ENCODE assay signal across 19 cellular contexts in the genomic region with DNA sequence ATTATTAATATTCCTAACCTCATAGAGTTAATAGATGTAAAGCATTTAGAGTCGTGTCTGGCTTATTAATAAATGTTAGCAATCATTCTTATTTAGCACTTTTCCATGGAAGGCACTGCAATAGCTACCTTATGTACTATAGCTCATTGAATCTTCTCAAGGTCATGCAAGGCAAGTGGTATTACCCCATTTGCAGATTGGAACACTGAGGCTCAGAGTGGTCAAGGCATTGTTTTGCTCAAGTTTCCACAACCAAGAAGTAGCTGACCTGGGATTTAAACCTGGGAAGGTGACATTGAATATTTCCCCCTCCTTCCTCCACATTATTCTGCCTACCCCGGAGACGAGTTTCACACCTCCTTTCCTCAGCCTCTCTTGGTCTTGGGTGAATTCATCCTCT. TPM values are rescaled to one million over a fixed set of nuclear protein-coding genes. Genes with fewer than 3 reads are reported as not detected.
A peak's percentile ranks its signal among the peaks of the same experiment; 100 is the strongest.
DNase-seq lines count a peak whose midpoint lies in the region; ATAC-seq and TF ChIP-seq lines count a peak whose summit lies in the region.
"Had no signal": no experiment of that assay in that cellular context is flagged by ENCODE, and none has a peak within 500 bp of the region (broad histone marks: within the 10 kb centered on the region; RNA-seq: fewer than 3 reads in every experiment).

No MANE protein-coding gene starts in this region.

- H3K9me3 Mint-ChIP-seq in dendritic cell treated with granulocyte-macrophage colony-stimulating factor and Interleukin-4, amounts not matched to agents 40 ng/mL and 50 ng/mL, for 4 days, result no peaks in the 10 kb centered on the region
- no peaks in the 10 kb centered on the region for H3K9me3 Mint-ChIP-seq in activated CD4-positive, alpha-beta T cell treated with anti-CD3 and anti-CD28 coated beads, Interleukin-2, amount 10 ng/mL, durations not matched to agents 7 days and 5 days
- H3K9me3 Mint-ChIP-seq: IgD-negative memory B cell had no signal

- H3K4me2 ChIP-seq in Karpas-422 (ENCODE audit: low read depth, low read length, poor library complexity, severe bottlenecking), result peak overlapping the region; percentile 58

- H3K4me3 ChIP-seq in Karpas-422 (ENCODE audit: low read length) (no peak overlapping the region), mononuclear cell (ENCODE audit: low read length) (peak overlapping the region; percentile 32), transverse colon (no peak overlapping the region)

- H3K4me1 Mint-ChIP-seq in dendritic cell treated with granulocyte-macrophage colony-stimulating factor and Interleukin-4, amounts not matched to agents 40 ng/mL and 50 ng/mL, for 4 days (ENCODE audit: low read depth), result peaks cover 77% of the 10 kb centered on the region
- no peaks in the 10 kb centered on the region for H3K4me1 Mint-ChIP-seq in activated CD4-positive, alpha-beta T cell treated with anti-CD3 and anti-CD28 coated beads, Interleukin-2, amount 10 ng/mL, durations not matched to agents 7 days and 5 days

- in situ Hi-C loops in transverse colon (cut with MboI; ENCODE audit: low pct_ligation_motif_present in 1 of 4, low pct_unique_long_range_greater_than_20kb in 1 of 4, low sequenced_read_pairs in 3 of 4), result no loop called here

- H3K27ac ChIP-seq in Karpas-422 (ENCODE audit: low read length) (peak overlapping the region; percentile 60; the same call in 1 of the 2 replicates), transverse colon (peak overlapping the region in 3 of 4 donors; percentile 3 to 28 (median 6))
- H3K27ac ChIP-seq: C4-2B had no signal

- H3K36me3 ChIP-seq in Karpas-422 (ENCODE audit: insufficient read depth, low read length) (no peaks in the 10 kb centered on the region), transverse colon (no peaks in the 10 kb centered on the region)

- DNase-seq in Karpas-422 (no peak), transverse colon (no peak), occipital lobe (lab: John Stamatoyannopoulos, UW) (no peak), AG20443 (ENCODE audit: low spot score) (no peak)
- no peak for DNase-seq in activated CD4-positive, alpha-beta T cell treated with anti-CD3 and anti-CD28 coated beads, Interleukin-2, amount 10 ng/mL, durations not matched to agents 7 days and 5 days
- DNase-seq: COR-L47; DMS53; H7; NCI-H1436 treated with DMSO at 0.1 percent for 48 hours; NCI-H2081; NCI-H2227 treated with DMSO at 0.1 percent for 48 hours; NCI-H69; NK-92 treated with Interleukin-12 subunit alpha and Interleukin-12 subunit beta, amount 100 ng/mL, for 24 hours; PC-3 had no signal

- H2AFZ ChIP-seq in Karpas-422 (ENCODE audit: low read length), result peak overlapping the region; percentile 9; the same call in 1 of the 2 replicates

- no peaks in the 10 kb centered on the region for H4K20me1 ChIP-seq in Karpas-422 (ENCODE audit: insufficient read depth, low read depth, low read length)

- ATAC-seq in HG03039 (IDR thresholded peaks at IDR 0.05; ENCODE audit: unreplicated experiment), result no peak
- ATAC-seq: PC-3 had no signal

- no peaks in the 10 kb centered on the region for H3K9me2 ChIP-seq in Karpas-422 (replicated peaks; ENCODE audit: insufficient read depth, low read length)

- WGBS in transverse colon (ENCODE audit: low coverage in 1 of 2), 2 donors, result 60% methylated on average over 3 of the region's 3 CpGs; no CpG with 5 or more reads in 1 of the 2 donors

- TF ChIP-seq POLR2A in transverse colon (IDR thresholded peaks at IDR 0.05), result no peak

- TF ChIP-seq EP300 in transverse colon (IDR thresholded peaks at IDR 0.05; ENCODE audit: low read depth), result no peak

- peaks cover 30% of the 10 kb centered on the region for H3K4me1 ChIP-seq in Karpas-422 (ENCODE audit: low read length)
- peaks cover 76% of the 10 kb centered on the region for H3K4me1 ChIP-seq in mononuclear cell (ENCODE audit: insufficient read depth, low read length)
- peaks cover 0 to 5% (median 0%) of the 10 kb centered on the region in 4 donors for H3K4me1 ChIP-seq in transverse colon

- H3K79me2 ChIP-seq in Karpas-422 (ENCODE audit: low read length), result no peaks in the 10 kb centered on the region

- TF ChIP-seq CTCF in transverse colon (IDR thresholded peaks at IDR 0.05), result no peak

- peak overlapping the region; percentile 83 for H3K4me3 Mint-ChIP-seq in dendritic cell treated with granulocyte-macrophage colony-stimulating factor and Interleukin-4, amounts not matched to agents 40 ng/mL and 50 ng/mL, for 4 days
- no peak overlapping the region for H3K4me3 Mint-ChIP-seq in activated CD4-positive, alpha-beta T cell treated with anti-CD3 and anti-CD28 coated beads, Interleukin-2, amount 10 ng/mL, durations not matched to agents 7 days and 5 days

- intact Hi-C loops in dendritic cell treated with granulocyte-macrophage colony-stimulating factor and Interleukin-4, amounts not matched to agents 40 ng/mL and 50 ng/mL, for 4 days (cut with micrococcal nuclease), result loop anchor here (2.0 kb wide), 1 partner anchor 13 kb away; no protein-coding TSS in a partner anchor
- intact Hi-C loops in transverse colon (cut with DNase I; ENCODE audit: low total_unique reads), result no loop called here

- CTCF ChIA-PET in activated CD4-positive, alpha-beta T cell treated with anti-CD3 and anti-CD28 coated beads, Interleukin-2, amount 10 ng/mL, durations not matched to agents 7 days and 5 days (lab: Charles Lee), result interaction anchor here (0.9 kb wide), 1 partner anchor 139 kb away, joined by 5 read pairs; no protein-coding TSS in a partner anchor

- H3K9me3 ChIP-seq in Karpas-422 (ENCODE audit: low read length) (no peaks in the 10 kb centered on the region), mononuclear cell (ENCODE audit: low read depth, low read length) (no peaks in the 10 kb centered on the region), transverse colon (no peaks in the 10 kb centered on the region)

- no peaks in the 10 kb centered on the region for H3K27me3 ChIP-seq in Karpas-422 (ENCODE audit: low read length)
- H3K27me3 ChIP-seq in mononuclear cell (ENCODE audit: insufficient read depth, low read length), result no peaks in the 10 kb centered on the region
- no peaks in the 10 kb centered on the region for H3K27me3 ChIP-seq in transverse colon

- no peaks in the 10 kb centered on the region for H3K27me3 Mint-ChIP-seq in dendritic cell treated with granulocyte-macrophage colony-stimulating factor and Interleukin-4, amounts not matched to agents 40 ng/mL and 50 ng/mL, for 4 days
- H3K27me3 Mint-ChIP-seq in activated CD4-positive, alpha-beta T cell treated with anti-CD3 and anti-CD28 coated beads, Interleukin-2, amount 10 ng/mL, durations not matched to agents 7 days and 5 days, result peaks cover 53% of the 10 kb centered on the region
- H3K27me3 Mint-ChIP-seq: IgD-negative memory B cell had no signal

- H3K27ac Mint-ChIP-seq in dendritic cell treated with granulocyte-macrophage colony-stimulating factor and Interleukin-4, amounts not matched to agents 40 ng/mL and 50 ng/mL, for 4 days, result peak overlapping the region; percentile 94
- no peak overlapping the region for H3K27ac Mint-ChIP-seq in activated CD4-positive, alpha-beta T cell treated with anti-CD3 and anti-CD28 coated beads, Interleukin-2, amount 10 ng/mL, durations not matched to agents 7 days and 5 days

- no peak overlapping the region for H3K9ac ChIP-seq in Karpas-422 (ENCODE audit: low read length)

- POLR2A ChIA-PET in activated CD4-positive, alpha-beta T cell treated with anti-CD3 and anti-CD28 coated beads, Interleukin-2, amount 10 ng/mL, durations not matched to agents 7 days and 5 days (lab: Charles Lee), result no interaction called here

- H3K36me3 Mint-ChIP-seq in dendritic cell treated with granulocyte-macrophage colony-stimulating factor and Interleukin-4, amounts not matched to agents 40 ng/mL and 50 ng/mL, for 4 days (ENCODE audit: low read depth), result peaks cover 1% of the 10 kb centered on the region
- no peaks in the 10 kb centered on the region for H3K36me3 Mint-ChIP-seq in activated CD4-positive, alpha-beta T cell treated with anti-CD3 and anti-CD28 coated beads, Interleukin-2, amount 10 ng/mL, durations not matched to agents 7 days and 5 days (ENCODE audit: low read depth)
- H3K36me3 Mint-ChIP-seq: IgD-negative memory B cell had no signal

RNA-seq across cellular contexts. Expression of a gene that starts 37.8 kb away (rescaled TPM):
- total RNA-seq in Karpas-422 (2014; rRNA removed; shearing (Covaris generic); ENCODE audit: low replicate concordance), result 17.0 and 28.3 TPM in 2 replicates
- total RNA-seq in mononuclear cell, result 8.7 TPM
- 10 to 100 TPM; 14.6 to 50.2 (median 18.5) TPM for total RNA-seq in transverse colon
- total RNA-seq in activated CD4-positive, alpha-beta T cell treated with anti-CD3 and anti-CD28 coated beads, Interleukin-2, amount 10 ng/mL, durations not matched to agents 7 days and 5 days, result 10 to 100 TPM; 27.8 to 30.7 TPM
- total RNA-seq in occipital lobe, result 9.2 TPM

RNA-seq across cellular contexts. Expression of a gene that starts 50.3 kb away (rescaled TPM):
- total RNA-seq in Karpas-422 (2014; rRNA removed; shearing (Covaris generic); ENCODE audit: low replicate concordance), result 37.8 and 74.2 TPM in 2 replicates
- total RNA-seq in mononuclear cell (16.3 TPM), transverse colon (10 to 100 TPM in 1 of 4 donors, 1 to 10 TPM in 3; 2.0 to 51.7 (median 4.2) TPM), occipital lobe (4.7 TPM)
- total RNA-seq in activated CD4-positive, alpha-beta T cell treated with anti-CD3 and anti-CD28 coated beads, Interleukin-2, amount 10 ng/mL, durations not matched to agents 7 days and 5 days, result under 1 TPM; 0.20 to 0.56 TPM
